Comparison of ENCODE assay signal across 1 cellular context in the genomic region with DNA sequence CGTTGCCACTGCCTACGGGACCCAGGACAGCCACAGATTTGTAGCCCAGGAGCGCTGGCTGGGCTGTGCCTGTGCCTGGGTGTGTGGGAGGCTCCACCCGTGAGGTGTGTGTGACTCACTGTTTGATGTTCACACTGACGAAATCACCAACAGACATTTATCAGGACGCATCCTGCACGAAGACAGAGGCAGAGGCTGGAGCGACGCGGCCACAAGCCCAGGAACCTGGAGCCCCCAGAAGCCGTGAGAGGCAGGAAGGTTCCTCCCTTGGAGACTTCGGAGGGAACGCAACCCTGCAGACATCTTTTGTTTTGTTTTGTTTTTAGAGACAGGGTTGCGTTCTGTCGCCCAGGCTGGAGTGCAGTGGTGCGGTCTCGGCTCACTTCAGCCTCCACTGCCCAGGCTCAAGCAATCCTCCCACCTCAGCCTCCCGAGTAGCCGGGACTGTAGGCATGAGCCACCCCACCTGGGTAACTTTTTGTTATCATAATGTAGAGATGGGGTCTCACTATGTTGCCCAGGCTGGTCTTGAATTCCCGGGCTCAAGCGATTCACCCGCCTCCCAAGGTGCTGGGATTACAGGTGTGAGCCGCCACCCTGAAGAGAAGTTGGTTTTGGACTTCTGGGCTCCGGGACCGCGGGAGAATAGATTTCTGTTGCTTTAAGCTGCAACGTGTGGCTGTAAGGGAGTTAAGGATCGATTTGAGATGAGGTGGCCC.
TF ChIP-seq lines count a peak whose summit lies in the region.

No MANE protein-coding gene starts in this region.

TF ChIP-seq in H1, 55 proteins besides CTCF, POLR2A, EP300 and RAD21:
- TF ChIP-seq HDAC2 (IDR thresholded peaks at IDR 0.05; ENCODE audit: borderline replicate concordance in 1 of 2, low read depth in 2 of 2, low read length in 2 of 2) (no peak), BACH1 (IDR thresholded peaks at IDR 0.05; ENCODE audit: low read length) (no peak)
